Comparison of ENCODE assay signal across 1 cellular context in genomic region chr2:119864318-119864717, GRCh38.
TF ChIP-seq lines count a peak whose summit lies in the region.

No MANE protein-coding gene starts in this region.

TF ChIP-seq in WTC11, 78 proteins besides CTCF, POLR2A, EP300 and RAD21 (continued from another document):
- TF ChIP-seq IRF1 (CRISPR knock-in tag; IDR thresholded peaks at IDR 0.05) (no peak), SMAD4 (CRISPR knock-in tag; IDR thresholded peaks at IDR 0.05) (no peak), RORB (CRISPR knock-in tag; IDR thresholded peaks at IDR 0.05) (no peak), CBFB (CRISPR knock-in tag; IDR thresholded peaks at IDR 0.05; ENCODE audit: low read depth) (no peak), NR2C2 (CRISPR knock-in tag; IDR thresholded peaks at IDR 0.05) (no peak), AR (CRISPR knock-in tag; IDR thresholded peaks at IDR 0.05) (no peak), ATF1 (CRISPR knock-in tag; IDR thresholded peaks at IDR 0.05) (no peak), ZNF512 (CRISPR knock-in tag; IDR thresholded peaks at IDR 0.05; ENCODE audit: borderline replicate concordance) (no peak)
- TF ChIP-seq, protein P1, sequence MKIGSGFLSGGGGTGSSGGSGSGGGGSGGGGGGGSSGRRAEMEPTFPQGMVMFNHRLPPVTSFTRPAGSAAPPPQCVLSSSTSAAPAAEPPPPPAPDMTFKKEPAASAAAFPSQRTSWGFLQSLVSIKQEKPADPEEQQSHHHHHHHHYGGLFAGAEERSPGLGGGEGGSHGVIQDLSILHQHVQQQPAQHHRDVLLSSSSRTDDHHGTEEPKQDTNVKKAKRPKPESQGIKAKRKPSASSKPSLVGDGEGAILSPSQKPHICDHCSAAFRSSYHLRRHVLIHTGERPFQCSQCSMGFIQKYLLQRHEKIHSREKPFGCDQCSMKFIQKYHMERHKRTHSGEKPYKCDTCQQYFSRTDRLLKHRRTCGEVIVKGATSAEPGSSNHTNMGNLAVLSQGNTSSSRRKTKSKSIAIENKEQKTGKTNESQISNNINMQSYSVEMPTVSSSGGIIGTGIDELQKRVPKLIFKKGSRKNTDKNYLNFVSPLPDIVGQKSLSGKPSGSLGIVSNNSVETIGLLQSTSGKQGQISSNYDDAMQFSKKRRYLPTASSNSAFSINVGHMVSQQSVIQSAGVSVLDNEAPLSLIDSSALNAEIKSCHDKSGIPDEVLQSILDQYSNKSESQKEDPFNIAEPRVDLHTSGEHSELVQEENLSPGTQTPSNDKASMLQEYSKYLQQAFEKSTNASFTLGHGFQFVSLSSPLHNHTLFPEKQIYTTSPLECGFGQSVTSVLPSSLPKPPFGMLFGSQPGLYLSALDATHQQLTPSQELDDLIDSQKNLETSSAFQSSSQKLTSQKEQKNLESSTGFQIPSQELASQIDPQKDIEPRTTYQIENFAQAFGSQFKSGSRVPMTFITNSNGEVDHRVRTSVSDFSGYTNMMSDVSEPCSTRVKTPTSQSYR (CRISPR knock-in tag; IDR thresholded peaks at IDR 0.05): no peak
